ENCODE assay signal across 16 cellular contexts in the genomic region with DNA sequence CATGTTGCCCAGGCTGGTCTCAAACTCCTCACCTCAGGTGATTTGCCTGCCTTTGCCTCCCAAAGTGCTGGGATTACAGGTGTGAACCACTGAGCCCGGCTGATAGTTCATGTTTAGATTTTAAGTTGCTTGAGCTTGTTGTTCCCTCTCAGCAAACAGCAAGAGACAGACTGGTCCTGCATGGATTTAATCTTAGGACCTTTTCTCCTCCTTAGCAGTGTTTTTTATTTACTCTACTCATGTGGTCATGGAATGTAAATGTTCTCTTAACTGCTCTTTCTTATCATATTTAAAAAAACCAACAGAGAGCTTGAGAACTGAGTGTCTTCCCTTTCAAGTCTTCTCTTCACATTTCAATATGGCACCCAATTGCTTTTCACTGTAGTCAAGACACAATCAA. TPM values are rescaled to one million over a fixed set of nuclear protein-coding genes. Genes with fewer than 3 reads are reported as not detected.
DNase-seq lines count a peak whose midpoint lies in the region; ATAC-seq and TF ChIP-seq lines count a peak whose summit lies in the region.
"Had no signal": no experiment of that assay in that cellular context is flagged by ENCODE, and none has a peak within 500 bp of the region (broad histone marks: within the 10 kb centered on the region; RNA-seq: fewer than 3 reads in every experiment).

No MANE protein-coding gene starts in this region.

- H3K27me3 Mint-ChIP-seq in HFFc6 (ENCODE audit: insufficient read depth) (peaks cover 2% of the 10 kb centered on the region; the same call in 1 of the 2 replicates), osteocyte (ENCODE audit: unreplicated experiment) (no peaks in the 10 kb centered on the region)
- H3K27me3 Mint-ChIP-seq: CD4-positive, alpha-beta T cell had no signal

- DNase-seq in HFFc6 (no peak), osteocyte (ENCODE audit: extremely low spot score, unreplicated experiment) (peak; percentile 13), GOT3 (lab: John Stamatoyannopoulos, UW) (no peak)
- DNase-seq: ACHN; BE2C; C1 segment of cervical spinal cord; CD4-positive, alpha-beta T cell; DMS153; DMS79; GDM1 had no signal

- H3K4me1 Mint-ChIP-seq in HFFc6 (ENCODE audit: low read depth) (peaks cover 50% of the 10 kb centered on the region), osteocyte (ENCODE audit: unreplicated experiment) (peaks cover 22% of the 10 kb centered on the region)

- peaks cover 6% of the 10 kb centered on the region; the same call in 1 of the 2 replicates for H3K9me3 Mint-ChIP-seq in HFFc6
- H3K9me3 Mint-ChIP-seq in osteocyte (ENCODE audit: unreplicated experiment): no peaks in the 10 kb centered on the region
- H3K9me3 Mint-ChIP-seq: CD4-positive, alpha-beta T cell had no signal

- TF ChIP-seq CTCF in 22Rv1 (IDR thresholded peaks at IDR 0.05): no peak
- no peak for TF ChIP-seq CTCF in HFFc6 (IDR thresholded peaks at IDR 0.05)
- TF ChIP-seq CTCF in VCaP (conservative IDR thresholded peaks at IDR 0.05): no peak
- no peak for TF ChIP-seq CTCF in osteocyte (IDR thresholded peaks at IDR 0.05)

- H3K36me3 Mint-ChIP-seq in HFFc6 (ENCODE audit: low read depth) (peaks cover 3% of the 10 kb centered on the region; the same call in 1 of the 2 replicates), osteocyte (ENCODE audit: unreplicated experiment) (no peaks in the 10 kb centered on the region)

- H3K4me3 Mint-ChIP-seq in HFFc6: no peak overlapping the region; the same call in 1 of the 2 replicates
- no peak overlapping the region for H3K4me3 Mint-ChIP-seq in osteocyte (ENCODE audit: unreplicated experiment)
- H3K4me3 Mint-ChIP-seq: CD4-positive, alpha-beta T cell had no signal

- H3K27ac Mint-ChIP-seq in HFFc6 (peak overlapping the region; percentile 90), osteocyte (ENCODE audit: unreplicated experiment) (no peak overlapping the region)
- H3K27ac Mint-ChIP-seq: CD4-positive, alpha-beta T cell had no signal

- no peak for ATAC-seq in HG02885 (IDR thresholded peaks at IDR 0.05; ENCODE audit: poor library complexity, unreplicated experiment)
- no peak for ATAC-seq in GM18511 (IDR thresholded peaks at IDR 0.05; ENCODE audit: unreplicated experiment)
- ATAC-seq: K562 had no signal

- H3K27ac ChIP-seq in 22Rv1 (peak overlapping the region; percentile 65), VCaP (peak overlapping the region; percentile 86)
- H3K27ac ChIP-seq: HL-60 had no signal

RNA-seq across cellular contexts. Expression of gene PRDM10, which starts 22.7 kb away (rescaled TPM):
- total RNA-seq in HFFc6 (2021; fragmentation: NEBNext Ultra II Directional; extraction: Animal tissue kit (Norgen Biotek cat#: 25700)): 1 to 10 TPM; 7.0 to 8.6 (median 7.8) TPM
- total RNA-seq in osteocyte: 15.3 and 17.2 TPM in 2 replicates

RNA-seq across cellular contexts. Expression of gene APLP2, which starts 44.3 kb away (rescaled TPM):
- 100 to 1,000 TPM; 333 to 490 (median 458) TPM for total RNA-seq in HFFc6 (2021; fragmentation: NEBNext Ultra II Directional; extraction: Animal tissue kit (Norgen Biotek cat#: 25700))
- total RNA-seq in osteocyte: 330 and 338 TPM in 2 replicates
